ENCODE assay signal across 9 cellular contexts in the genomic region with DNA sequence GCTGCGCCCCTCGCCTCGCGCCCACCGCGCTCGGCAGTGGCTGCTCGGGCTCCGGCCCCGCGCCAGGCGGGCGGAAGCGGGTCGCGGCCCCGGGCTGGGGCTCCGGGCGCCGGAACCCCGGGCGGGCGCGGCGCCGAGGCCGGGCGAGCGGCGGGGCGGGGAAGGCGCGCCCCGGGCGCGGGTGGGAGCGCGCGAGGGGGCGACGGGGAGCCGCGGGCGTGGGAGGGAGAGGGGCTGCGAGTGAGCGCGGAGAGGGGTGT. TPM values are rescaled to one million over a fixed set of nuclear protein-coding genes. Genes with fewer than 3 reads are reported as not detected.
DNase-seq lines count a peak whose midpoint lies in the region; ATAC-seq and TF ChIP-seq lines count a peak whose summit lies in the region.
"Had no signal": no experiment of that assay in that cellular context is flagged by ENCODE, and none has a peak within 500 bp of the region (broad histone marks: within the 10 kb centered on the region; RNA-seq: fewer than 3 reads in every experiment).

No MANE protein-coding gene starts in this region.

- no peak overlapping the region for H3K27ac ChIP-seq in thoracic aorta

- peaks cover 2% of the 10 kb centered on the region for H3K36me3 Mint-ChIP-seq in activated CD4-positive, alpha-beta T cell treated with anti-CD3 and anti-CD28 coated beads, Interleukin-2, amount 10 ng/mL, durations not matched to agents 24 days and 14 days (ENCODE audit: low read depth)
- H3K36me3 Mint-ChIP-seq in WTC11, result peaks cover 38% of the 10 kb centered on the region

- TF ChIP-seq CTCF in WTC11 (IDR thresholded peaks at IDR 0.05) (no peak), thoracic aorta (IDR thresholded peaks at IDR 0.05) (no peak)

- intact Hi-C loops in activated CD4-positive, alpha-beta T cell treated with anti-CD3 and anti-CD28 coated beads, Interleukin-2, amount 10 ng/mL, durations not matched to agents 24 days and 14 days (cut with micrococcal nuclease), result loop anchor here (2.0 kb wide), 1 partner anchor 103 kb away; no protein-coding TSS in a partner anchor

- ATAC-seq in WTC11, result no peak
- ATAC-seq in thoracic aorta (ENCODE audit: insufficient number of reproducible peaks, low FRiP score, low read depth), result no peak

- H3K4me1 ChIP-seq in thoracic aorta (ENCODE audit: control insufficient read depth in 1 of 2, low read depth in 2 of 2), result peaks cover 15 to 32% of the 10 kb centered on the region in 2 donors

- peaks cover 13% of the 10 kb centered on the region for H3K4me1 Mint-ChIP-seq in activated CD4-positive, alpha-beta T cell treated with anti-CD3 and anti-CD28 coated beads, Interleukin-2, amount 10 ng/mL, durations not matched to agents 24 days and 14 days
- peaks cover 36% of the 10 kb centered on the region for H3K4me1 Mint-ChIP-seq in WTC11

- H3K27ac Mint-ChIP-seq in activated CD4-positive, alpha-beta T cell treated with anti-CD3 and anti-CD28 coated beads, Interleukin-2, amount 10 ng/mL, durations not matched to agents 24 days and 14 days, result peak overlapping the region; percentile 25
- no peak overlapping the region for H3K27ac Mint-ChIP-seq in WTC11

- no peaks in the 10 kb centered on the region for H3K36me3 ChIP-seq in thoracic aorta

- CTCF ChIA-PET in WTC11 (lab: Charles Lee), result interaction anchor here (0.6 to 3.7 kb wide), 3 partner anchors 56 to 165 kb away, joined by 3 to 27 read pairs (median 3); no protein-coding TSS in a partner anchor

- H3K27me3 ChIP-seq in thoracic aorta (replicated peaks; ENCODE audit: insufficient read depth), result peaks cover 20% of the 10 kb centered on the region

- peak; percentile 81 for DNase-seq in activated CD4-positive, alpha-beta T cell treated with anti-CD3 and anti-CD28 coated beads, Interleukin-2, amount 10 ng/mL, durations not matched to agents 24 days and 14 days
- DNase-seq in activated CD4-positive, alpha-beta T cell treated with anti-CD3 and anti-CD28 coated beads, Interleukin-2, amount 50 U/mL, for 48 hours, result no peak
- DNase-seq in WTC11 (ENCODE audit: low spot score) (no peak), thoracic aorta (ENCODE audit: low spot score) (no peak), T-helper 9 cell (no peak), cerebellar cortex (ENCODE audit: low spot score) (no peak), OCI-M2 (lab: John Stamatoyannopoulos, UW; ENCODE audit: unreplicated experiment) (no peak)
- DNase-seq: DND-41 had no signal

- peak overlapping the region; percentile 82 for H3K4me3 Mint-ChIP-seq in activated CD4-positive, alpha-beta T cell treated with anti-CD3 and anti-CD28 coated beads, Interleukin-2, amount 10 ng/mL, durations not matched to agents 24 days and 14 days
- H3K4me3 Mint-ChIP-seq in WTC11, result peak overlapping the region; percentile 72

- POLR2A ChIA-PET in WTC11 (lab: Charles Lee), result interaction anchor here (0.9 to 1.0 kb wide), 2 partner anchors 39 to 112 kb away, joined by 3 to 4 read pairs; partner anchors contain the start of gene TRA2B

- H3K4me3 ChIP-seq in iPS-11a (ENCODE audit: low read depth, low read length) (peak overlapping the region; percentile 77), thoracic aorta (peak overlapping the region; percentile 78)

- H3K9me3 Mint-ChIP-seq in activated CD4-positive, alpha-beta T cell treated with anti-CD3 and anti-CD28 coated beads, Interleukin-2, amount 10 ng/mL, durations not matched to agents 24 days and 14 days, result no peaks in the 10 kb centered on the region
- H3K9me3 Mint-ChIP-seq in WTC11, result peaks cover 34% of the 10 kb centered on the region

- peaks cover 72% of the 10 kb centered on the region for H3K27me3 Mint-ChIP-seq in activated CD4-positive, alpha-beta T cell treated with anti-CD3 and anti-CD28 coated beads, Interleukin-2, amount 10 ng/mL, durations not matched to agents 24 days and 14 days
- peaks cover 20% of the 10 kb centered on the region for H3K27me3 Mint-ChIP-seq in WTC11 (ENCODE audit: low read depth)

- no peaks in the 10 kb centered on the region for H3K9me3 ChIP-seq in thoracic aorta

TF ChIP-seq in WTC11, 78 proteins besides CTCF, POLR2A, EP300 and RAD21:
- 0 out of 2 replicates have a peak, but pooled peaks have one; percentile 3 for TF ChIP-seq JUN (CRISPR knock-in tag; IDR thresholded peaks at IDR 0.05)
- no peak for TF ChIP-seq ZNF138 (CRISPR knock-in tag; conservative IDR thresholded peaks at IDR 0.05)
- TF ChIP-seq RELA (CRISPR knock-in tag; IDR thresholded peaks at IDR 0.05; ENCODE audit: borderline replicate concordance), result no peak
- TF ChIP-seq ZNF671 (CRISPR knock-in tag; IDR thresholded peaks at IDR 0.05), result no peak
- TF ChIP-seq, protein P1, sequence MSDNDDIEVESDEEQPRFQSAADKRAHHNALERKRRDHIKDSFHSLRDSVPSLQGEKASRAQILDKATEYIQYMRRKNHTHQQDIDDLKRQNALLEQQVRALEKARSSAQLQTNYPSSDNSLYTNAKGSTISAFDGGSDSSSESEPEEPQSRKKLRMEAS (CRISPR knock-in tag; IDR thresholded peaks at IDR 0.05), result no peak
- no peak for TF ChIP-seq ZNF263 (CRISPR knock-in tag; IDR thresholded peaks at IDR 0.05; ENCODE audit: low read depth)

RNA-seq across cellular contexts. Expression of gene IGF2BP2, which starts 0.5 kb away (rescaled TPM):
- 0.64 and 0.89 TPM in 2 replicates for total RNA-seq in activated CD4-positive, alpha-beta T cell treated with anti-CD3 and anti-CD28 coated beads, Interleukin-2, amount 10 ng/mL, durations not matched to agents 24 days and 14 days
- total RNA-seq in WTC11 (2021) (133 to 157 TPM (median 150 TPM) in 3 replicates), thoracic aorta (1 to 10 TPM; 2.6 to 2.7 TPM)

Comparison
In these comparisons a context has a peak if more than half of its experiments do, and no peak if none do; other contexts are left out.
1. RNA of gene IGF2BP2, which starts 0.5 kb away (total RNA-seq): 133 to 157 TPM in WTC11; 2.6 to 2.7 TPM in thoracic aorta and 0.64 to 0.89 TPM in activated CD4-positive, alpha-beta T cell treated with anti-CD3 and anti-CD28 coated beads, Interleukin-2, amount 10 ng/mL, durations not matched to agents 24 days and 14 days; every median in the first group is over 10 times any median in the second.